In the genomic region with DNA sequence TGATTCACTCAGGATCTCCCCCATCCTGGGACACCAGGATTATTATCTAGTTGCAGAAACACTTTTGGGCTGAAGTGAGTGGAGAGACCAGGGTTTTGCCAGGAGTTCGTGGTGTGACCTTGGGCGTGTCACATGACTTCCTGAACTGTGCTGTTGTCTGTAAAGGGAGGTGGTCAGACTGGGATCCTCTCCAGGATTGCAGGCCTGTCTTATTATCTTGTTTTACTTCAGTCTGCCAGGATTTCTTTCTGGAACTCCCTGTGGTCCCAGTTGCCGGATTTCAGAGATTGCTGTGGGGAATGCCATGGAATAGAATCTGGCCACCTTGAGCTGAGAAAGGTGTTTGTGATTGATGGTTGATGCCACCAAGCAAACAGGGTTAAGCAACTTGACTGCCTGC, we compare ENCODE assay signal across 8 cellular contexts. TPM values are rescaled to one million over a fixed set of nuclear protein-coding genes. Genes with fewer than 3 reads are reported as not detected.
DNase-seq lines count a peak whose midpoint lies in the region; ATAC-seq and TF ChIP-seq lines count a peak whose summit lies in the region.

No MANE protein-coding gene starts in this region.

- H3K9ac ChIP-seq in adipocyte (ENCODE audit: low read length) (peak overlapping the region; percentile 76), skeletal muscle tissue (ENCODE audit: low read depth in 1 of 3, low read length in 3 of 3) (peak overlapping the region in 1 of 3 donors; percentile 42), PC-3 (ENCODE audit: low read length) (no peak overlapping the region)

- H3K9me2 ChIP-seq in PC-3 (replicated peaks; ENCODE audit: low read length), result no peaks in the 10 kb centered on the region

- CTCF ChIA-PET in PC-3 (lab: Charles Lee), result no interaction called here

- H3K27me3 Mint-ChIP-seq in activated T-helper 17 cell treated with anti-CD3 and anti-CD28 coated beads, Interleukin-2, amount 50 U/mL, for 72 hours, result no peaks in the 10 kb centered on the region

- H3K27me3 ChIP-seq in adipocyte (replicated peaks; ENCODE audit: control insufficient read depth, insufficient read depth, low read length) (no peaks in the 10 kb centered on the region), skeletal muscle tissue (ENCODE audit: control insufficient read depth in 3 of 3, insufficient read depth in 3 of 3, low read length in 3 of 3) (no peaks in the 10 kb centered on the region), PC-3 (ENCODE audit: low read length) (no peaks in the 10 kb centered on the region)

- peaks cover 71% of the 10 kb centered on the region for H3K4me1 ChIP-seq in adipocyte (ENCODE audit: control insufficient read depth, insufficient read depth, low read length)
- H3K4me1 ChIP-seq in skeletal muscle tissue (ENCODE audit: control insufficient read depth in 3 of 3, insufficient read depth in 3 of 3, low read length in 3 of 3), result peaks cover 18 to 26% (median 26%) of the 10 kb centered on the region in 3 donors
- H3K4me1 ChIP-seq in PC-3 (ENCODE audit: insufficient read depth, low read length), result peaks cover 21% of the 10 kb centered on the region

- no peaks in the 10 kb centered on the region for H4K20me1 ChIP-seq in PC-3 (ENCODE audit: low read length)

- no peaks in the 10 kb centered on the region for H3K9me3 ChIP-seq in adipocyte (ENCODE audit: control insufficient read depth, low read length)
- H3K9me3 ChIP-seq in skeletal muscle tissue (ENCODE audit: control insufficient read depth in 3 of 3, low read length in 3 of 3), result no peaks in the 10 kb centered on the region
- no peaks in the 10 kb centered on the region for H3K9me3 ChIP-seq in PC-3 (ENCODE audit: low read length)

- no TSS peak for BruUV-seq in PC-3 (replicated peaks; lab: Mats Ljungman, UMichigan)

- peaks cover 94% of the 10 kb centered on the region for H3K36me3 Mint-ChIP-seq in activated T-helper 17 cell treated with anti-CD3 and anti-CD28 coated beads, Interleukin-2, amount 50 U/mL, for 72 hours (ENCODE audit: low read depth)

- peak overlapping the region; percentile 70 for H3K27ac ChIP-seq in skeletal muscle tissue (ENCODE audit: low read depth, low read length)
- no peak overlapping the region for H3K27ac ChIP-seq in PC-3 (ENCODE audit: low read length)

- H3K36me3 ChIP-seq in adipocyte (ENCODE audit: control insufficient read depth, insufficient read depth, low read length, severe bottlenecking), result peaks cover 17% of the 10 kb centered on the region
- H3K36me3 ChIP-seq in skeletal muscle tissue (ENCODE audit: control insufficient read depth in 3 of 3, insufficient read depth in 3 of 3, low read length in 3 of 3), result peaks cover 28 to 32% (median 28%) of the 10 kb centered on the region in 3 donors
- H3K36me3 ChIP-seq in PC-3 (ENCODE audit: low read depth, low read length), result peaks cover 51% of the 10 kb centered on the region

- H3F3A ChIP-seq in PC-3 (ENCODE audit: low read length, unreplicated experiment), result no peaks in the 10 kb centered on the region

- H2AFZ ChIP-seq in PC-3 (ENCODE audit: low read length), result no peak overlapping the region

- H3K4me3 ChIP-seq in adipocyte (ENCODE audit: low read length) (peak overlapping the region; percentile 44), skeletal muscle tissue (ENCODE audit: low read length in 3 of 3) (peak overlapping the region in 2 of 3 donors; percentile 1 to 5), PC-3 (ENCODE audit: low read length) (no peak overlapping the region)

- no peak overlapping the region for H3K27ac Mint-ChIP-seq in activated T-helper 17 cell treated with anti-CD3 and anti-CD28 coated beads, Interleukin-2, amount 50 U/mL, for 72 hours

- DNase-seq in H4 (ENCODE audit: low spot score) (peak; percentile 70), adipocyte (ENCODE audit: low read depth) (peak; percentile 45), hepatic stellate cell (ENCODE audit: low spot score) (peak; percentile 50), PC-3 (no peak), activated gamma-delta T cell treated with Interleukin-2 at 50 U/mL for 16 hours (no peak), DMS153 (lab: John Stamatoyannopoulos, UW) (no peak)

- no peak for TF ChIP-seq CTCF in PC-3 (conservative IDR thresholded peaks at IDR 0.05; ENCODE audit: low read depth, low read length)

- intact Hi-C loops in PC-3 (cut with micrococcal nuclease), result no loop called here

- H3K4me2 ChIP-seq in PC-3 (ENCODE audit: low read length), result no peak overlapping the region

- peaks cover 18% of the 10 kb centered on the region for H3K79me2 ChIP-seq in PC-3 (ENCODE audit: low read length)

- H3K4me3 Mint-ChIP-seq in activated T-helper 17 cell treated with anti-CD3 and anti-CD28 coated beads, Interleukin-2, amount 50 U/mL, for 72 hours, result no peak overlapping the region

- H3K9me3 Mint-ChIP-seq in activated T-helper 17 cell treated with anti-CD3 and anti-CD28 coated beads, Interleukin-2, amount 50 U/mL, for 72 hours, result no peaks in the 10 kb centered on the region

- ATAC-seq in PC-3, result no peak
- no peak for ATAC-seq in activated T-helper 17 cell treated with anti-CD3 and anti-CD28 coated beads, Interleukin-2, amount 50 U/mL, for 72 hours (replicated peaks)

- POLR2A ChIA-PET in PC-3 (lab: Charles Lee; ENCODE audit: unreplicated experiment), result no interaction called here

- peaks cover 20% of the 10 kb centered on the region for H3K4me1 Mint-ChIP-seq in activated T-helper 17 cell treated with anti-CD3 and anti-CD28 coated beads, Interleukin-2, amount 50 U/mL, for 72 hours

RNA-seq across cellular contexts. Expression of gene CRCP, which starts 35.8 kb away (rescaled TPM):
- total RNA-seq in H4 (2014; rRNA removed; shearing (Covaris generic)), result 55.2 and 74.7 TPM in 2 replicates
- total RNA-seq in skeletal muscle tissue (26.6 TPM), PC-3 (2014; rRNA removed) (36.4 and 41.6 TPM in 2 replicates)
- total RNA-seq in activated T-helper 17 cell treated with anti-CD3 and anti-CD28 coated beads, Interleukin-2, amount 50 U/mL, for 72 hours, result 10 to 100 TPM; 19.6 to 25.7 TPM

RNA-seq across cellular contexts. Expression of gene TPST1, which starts 54.7 kb away (rescaled TPM):
- 86.2 and 93.2 TPM in 2 replicates for total RNA-seq in H4 (2014; rRNA removed; shearing (Covaris generic))
- 39.7 TPM for total RNA-seq in skeletal muscle tissue
- total RNA-seq in PC-3 (2014; rRNA removed), result 12.7 and 14.4 TPM in 2 replicates
- under 1 TPM; 0.84 to 0.93 TPM for total RNA-seq in activated T-helper 17 cell treated with anti-CD3 and anti-CD28 coated beads, Interleukin-2, amount 50 U/mL, for 72 hours

Comparison
In these comparisons a context has a peak if more than half of its experiments do, and no peak if none do; other contexts are left out.
1. DNase-seq: peak in H4 (single experiment), adipocyte (single experiment) and hepatic stellate cell (single experiment); none in PC-3 (single experiment), activated gamma-delta T cell treated with Interleukin-2 at 50 U/mL for 16 hours (single experiment) and DMS153 (single experiment).